15 cellular contexts compared by ENCODE assay signal in the genomic region with DNA sequence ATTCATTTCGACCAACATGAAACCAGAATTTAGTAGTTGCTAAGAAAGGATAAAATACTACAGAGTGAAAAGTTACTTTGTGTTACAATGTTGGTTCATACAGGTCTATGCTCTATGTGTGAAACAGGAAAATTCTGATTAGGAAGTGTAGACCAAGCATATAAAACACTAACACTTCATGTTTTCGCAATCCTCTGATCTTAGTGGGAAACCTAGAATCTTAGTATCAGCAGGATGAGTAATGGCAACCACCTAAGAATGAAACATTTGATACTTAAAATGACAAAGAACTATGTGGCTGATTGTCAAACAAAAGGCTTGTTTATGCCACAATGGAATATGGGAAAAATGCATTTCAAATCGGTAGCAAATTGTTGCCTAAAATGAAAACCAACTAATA.
A peak's percentile ranks its signal among the peaks of the same experiment; 100 is the strongest.
DNase-seq lines count a peak whose midpoint lies in the region; ATAC-seq, FAIRE-seq and TF ChIP-seq lines count a peak whose summit lies in the region.
"Had no signal": no experiment of that assay in that cellular context is flagged by ENCODE, and none has a peak within 500 bp of the region (broad histone marks: within the 10 kb centered on the region; RNA-seq: fewer than 3 reads in every experiment).

No MANE protein-coding gene starts in this region.

- H3K36me3 ChIP-seq in K562 (ENCODE audit: control insufficient read depth, insufficient read depth, low read length) (peaks cover 54% of the 10 kb centered on the region), pancreas (no peaks in the 10 kb centered on the region)

- POLR2A ChIA-PET in K562 (lab: Yijun Ruan, JAX), result no interaction called here

- DNase-seq in GM12891 (ENCODE audit: insufficient read length, low spot score) (no peak), M059J (ENCODE audit: low read depth) (peak; percentile 58), K562 (ENCODE audit: extremely low read depth in 1 of 4, low spot score in 3 of 4) (no peak), pancreas (no peak), 8988T (no peak)
- no peak for DNase-seq in stimulated activated CD4-positive, alpha-beta T cell treated with anti-CD3 and anti-CD28 coated beads, Interleukin-2, amount 100 ng/mL, for 24 hours
- DNase-seq: CD8-positive, alpha-beta T cell; DND-41; Kasumi-1; NCI-H1048; NCI-H446; Right ventricle myocardium superior; SK-N-SH had no signal

- H3K27ac ChIP-seq in K562 (ENCODE audit: extremely low read depth, low read depth, low read length), result no peak overlapping the region
- H3K27ac ChIP-seq in pancreas, result no peak overlapping the region

- 65% methylated on average over 3 of the region's 3 CpGs for WGBS in K562 (ENCODE audit: insufficient coverage, low coverage, missing lambda C conversion rate)
- 57 to 93% methylated on average over 3 of the region's 3 CpGs for WGBS in pancreas, 2 donors

- FAIRE-seq in GM12891 (lab: Jason Lieb, UNC), result peak; percentile 41
- no peak for FAIRE-seq in K562 (lab: Jason Lieb, UNC)
- peak; percentile 20 for FAIRE-seq in pancreas (lab: Jason Lieb, UNC)
- FAIRE-seq: HepG2 had no signal

- H3K4me1 ChIP-seq in K562 (replicated peaks in 1 of 2; ENCODE audit: control insufficient read depth in 2 of 2, insufficient read depth in 2 of 2, low read length in 2 of 2) (peaks cover 0 to 11% of the 10 kb centered on the region in 2 experiments; a peak in 2 of 5 replicates), pancreas (no peaks in the 10 kb centered on the region)

- no peak overlapping the region for H3K9ac ChIP-seq in K562 (ENCODE audit: insufficient read depth in 1 of 2, low read depth in 2 of 2, low read length in 2 of 2)
- H3K9ac ChIP-seq: SK-N-SH had no signal

- intact Hi-C loops in K562 (cut with micrococcal nuclease) (no loop called here), pancreas (cut with DNase I) (no loop called here)

- no peaks in the 10 kb centered on the region for H3K9me3 ChIP-seq in K562 (replicated peaks; ENCODE audit: control insufficient read depth, insufficient read depth, low read depth, low read length)
- no peaks in the 10 kb centered on the region for H3K9me3 ChIP-seq in pancreas
- H3K9me3 ChIP-seq: SK-N-SH had no signal

- no peak for TF ChIP-seq RAD21 in K562 (CRISPR knock-in tag; conservative IDR thresholded peaks at IDR 0.05 in 1 of 2, IDR thresholded peaks at IDR 0.05 in 1 of 2)

- no TSS peak for BruUV-seq in K562 (replicated peaks; lab: Mats Ljungman, UMichigan)

- TF ChIP-seq CTCF in K562 (IDR thresholded peaks at IDR 0.05 in 2 of 3, conservative IDR thresholded peaks at IDR 0.05 in 1 of 3; ENCODE audit: insufficient read depth in 2 of 3, low read depth in 1 of 3, low read length in 3 of 3), result no peak
- no peak for TF ChIP-seq CTCF in pancreas (IDR thresholded peaks at IDR 0.05)

- in situ Hi-C loops in K562 (cut with MboI), result no loop called here

- no peaks in the 10 kb centered on the region for H4K20me1 ChIP-seq in K562 (replicated peaks; ENCODE audit: control insufficient read depth, insufficient read depth, low read length)

- no peak overlapping the region for H3K4me2 ChIP-seq in K562 (ENCODE audit: insufficient read depth, low read length)
- H3K4me2 ChIP-seq: SK-N-SH had no signal

- H3K79me2 ChIP-seq in K562 (ENCODE audit: control insufficient read depth, insufficient read depth, low read length), result no peaks in the 10 kb centered on the region

- no peaks in the 10 kb centered on the region for H3K9me1 ChIP-seq in K562 (ENCODE audit: control insufficient read depth, insufficient read depth, low read length)

- ATAC-seq in K562 (no peak), pancreas (no peak), HG03025 (IDR thresholded peaks at IDR 0.05; ENCODE audit: low FRiP score, unreplicated experiment) (no peak)
- ATAC-seq: CD8-positive, alpha-beta T cell; HepG2 had no signal

- H3K27me3 ChIP-seq in K562 (ENCODE audit: control insufficient read depth in 2 of 2, insufficient read depth in 2 of 2, low read length in 2 of 2) (no peaks in the 10 kb centered on the region), pancreas (no peaks in the 10 kb centered on the region)

- no peak for TF ChIP-seq POLR2A in GM12891 (IDR thresholded peaks at IDR 0.05; ENCODE audit: low read depth, low read length)
- TF ChIP-seq POLR2A in K562 (conservative IDR thresholded peaks at IDR 0.05), result no peak

- TF ChIP-seq EP300 in K562 (IDR thresholded peaks at IDR 0.05; ENCODE audit: low read length), result no peak

- CTCF ChIA-PET in K562 (lab: Yijun Ruan, JAX; ENCODE audit: low intra/inter-chr PET ratio), result no interaction called here

- no peak overlapping the region for H2AFZ ChIP-seq in K562 (ENCODE audit: low read depth, low read length)

- H3K4me3 ChIP-seq in K562 (no peak overlapping the region), pancreas (no peak overlapping the region)

TF ChIP-seq in GM12891, 5 proteins besides CTCF, POLR2A, EP300 and RAD21:
- TF ChIP-seq POLR2AphosphoS5 (IDR thresholded peaks at IDR 0.05; ENCODE audit: low read depth, low read length) (no peak), PAX5 (IDR thresholded peaks at IDR 0.05; ENCODE audit: insufficient read depth, low read length, severe bottlenecking) (no peak), TAF1 (IDR thresholded peaks at IDR 0.05; ENCODE audit: low read depth, low read length) (no peak), SPI1 (IDR thresholded peaks at IDR 0.05; ENCODE audit: low read depth, low read length) (no peak), POU2F2 (IDR thresholded peaks at IDR 0.05; ENCODE audit: low read depth, low read length) (no peak)

TF ChIP-seq in K562, 482 proteins besides CTCF, POLR2A, EP300 and RAD21:
- TF ChIP-seq CEBPB (tag; IDR thresholded peaks at IDR 0.05) (0 out of 2 replicates have a peak, but pooled peaks have one; percentile 19), HCFC1 (IDR thresholded peaks at IDR 0.05; ENCODE audit: low read depth, low read length) (no peak), POLR2B (IDR thresholded peaks at IDR 0.05; ENCODE audit: low read depth, partially characterized antibody) (no peak), HMGN3 (IDR thresholded peaks at IDR 0.05; ENCODE audit: borderline replicate concordance, extremely low read depth, insufficient read length, low read depth, low read length) (no peak), ZNF12 (CRISPR knock-in tag; IDR thresholded peaks at IDR 0.05) (no peak), KHSRP (IDR thresholded peaks at IDR 0.05) (no peak), MTA3 (IDR thresholded peaks at IDR 0.05; ENCODE audit: borderline replicate concordance) (no peak), COPS2 (conservative IDR thresholded peaks at IDR 0.05) (no peak), KAT2B (IDR thresholded peaks at IDR 0.05; ENCODE audit: low read depth, low read length) (no peak)
TF ChIP-seq in K562: peak in this region for 1.
